13 cellular contexts compared by ENCODE assay signal in genomic region chr7:155805826-155806095, GRCh38. TPM values are rescaled to one million over a fixed set of nuclear protein-coding genes. Genes with fewer than 3 reads are reported as not detected.
DNase-seq lines count a peak whose midpoint lies in the region; ATAC-seq, FAIRE-seq and TF ChIP-seq lines count a peak whose summit lies in the region.
"Had no signal": no experiment of that assay in that cellular context is flagged by ENCODE, and none has a peak within 500 bp of the region (broad histone marks: within the 10 kb centered on the region; RNA-seq: fewer than 3 reads in every experiment).

No MANE protein-coding gene starts in this region.

- H4K20me1 ChIP-seq in H1 (replicated peaks in 1 of 2; ENCODE audit: control insufficient read depth in 1 of 2, insufficient read depth in 2 of 2, low read length in 2 of 2): peaks cover 10 to 19% of the 10 kb centered on the region in 2 experiments

- FAIRE-seq in H1 (lab: Jason Lieb, UNC): no peak

- TF ChIP-seq CTCF in heart left ventricle (IDR thresholded peaks at IDR 0.05) (no peak), H1 (IDR thresholded peaks at IDR 0.05; ENCODE audit: control extremely low read depth in 1 of 3, insufficient read depth in 1 of 3, low read depth in 1 of 3, low read length in 3 of 3) (no peak)

- peak overlapping the region; percentile 40 to 73 for H3K4me2 ChIP-seq in H1 (ENCODE audit: insufficient read depth in 1 of 2, low read depth in 2 of 2, low read length in 2 of 2)

- no peak for TF ChIP-seq RAD21 in H1 (IDR thresholded peaks at IDR 0.05 in 1 of 2, conservative IDR thresholded peaks at IDR 0.05 in 1 of 2; ENCODE audit: low read depth in 2 of 2, low read length in 2 of 2)

- no peak overlapping the region for H4K91ac ChIP-seq in H1 (replicated peaks; ENCODE audit: insufficient read length, low read length)

- H3K27me3 Mint-ChIP-seq in naive B cell: peaks cover 40 to 55% (median 54%) of the 10 kb centered on the region in 3 donors

- no peak overlapping the region for H2BK15ac ChIP-seq in H1 (ENCODE audit: low read length)

- H2AFZ ChIP-seq in H1 (ENCODE audit: low read length): no peak overlapping the region

- H3K4ac ChIP-seq in H1 (replicated peaks; ENCODE audit: insufficient read length, low read depth, low read length): no peak overlapping the region

- no peak overlapping the region for H3K23ac ChIP-seq in H1 (ENCODE audit: insufficient read length)

- no peak overlapping the region for H4K8ac ChIP-seq in H1 (ENCODE audit: extremely low read depth, insufficient read depth, low read length)

- no peak overlapping the region for H2AK5ac ChIP-seq in H1 (ENCODE audit: low read depth, low read length)

- WGBS in heart left ventricle, 4 donors: 1 to 5% (median 2%) methylated on average over 4 to 18 of the region's 18 CpGs; no CpG with 5 or more reads in 1 of the 4 donors
- 3% methylated on average over 11 of the region's 18 CpGs; no CpG with 5 or more reads in 1 of the 2 experiments for WGBS in H1 (ENCODE audit: extremely low coverage in 1 of 2, insufficient coverage in 1 of 2, insufficient read length in 1 of 2, insufficient replicate concordance in 2 of 2, low coverage in 1 of 2, low lambda C conversion rate in 2 of 2, missing lambda C conversion rate in 1 of 2), 2 experiments

- no peak overlapping the region for H3K27ac Mint-ChIP-seq in naive B cell
- H3K27ac Mint-ChIP-seq: activated naive CD4-positive, alpha-beta T cell treated with anti-CD3 and anti-CD28 coated beads for 36 hours; type B pancreatic cell had no signal

- DNase-seq in heart left ventricle (no peak), cardiac septum (ENCODE audit: low spot score) (no peak), H1 (ENCODE audit: low read depth in 1 of 2, low spot score in 2 of 2) (no peak), naive B cell (no peak), SKM-1 (lab: John Stamatoyannopoulos, UW; ENCODE audit: unreplicated experiment) (no peak), NCI-H524 treated with DMSO at 0.1 percent for 48 hours (lab: John Stamatoyannopoulos, UW) (no peak)
- DNase-seq: NCI-H1048 had no signal

- no peaks in the 10 kb centered on the region for H3K36me3 Mint-ChIP-seq in naive B cell
- H3K36me3 Mint-ChIP-seq: type B pancreatic cell had no signal

- H2BK5ac ChIP-seq in H1 (ENCODE audit: low read depth, low read length): no peak overlapping the region

- H3K27ac ChIP-seq in heart left ventricle (no peak overlapping the region), H1 (ENCODE audit: low read depth, low read length) (no peak overlapping the region)
- H3K27ac ChIP-seq: WERI-Rb-1 had no signal

- peaks cover 11% of the 10 kb centered on the region; the same call in 1 of the 2 replicates for H3K23me2 ChIP-seq in H1 (ENCODE audit: low read depth, low read length)

- peak in 1 of 4 donors; percentile 7 for ATAC-seq in heart left ventricle
- no peak for ATAC-seq in naive B cell (ENCODE audit: low read depth in 2 of 2)
- no peak for ATAC-seq in HG03045 (IDR thresholded peaks at IDR 0.05; ENCODE audit: unreplicated experiment)
- ATAC-seq in activated CD4-positive, CD25-positive, alpha-beta regulatory T cell treated with anti-CD3 and anti-CD28 coated beads, Interleukin-2, amount 50 U/mL, for 24 hours: no peak

- H3K27me3 ChIP-seq in heart left ventricle (peaks cover 74 to 100% (median 92%) of the 10 kb centered on the region in 9 donors), H1 (replicated peaks in 1 of 4; ENCODE audit: control insufficient read depth in 3 of 4, extremely low read depth in 1 of 4, insufficient read depth in 3 of 4, low read length in 3 of 4) (peaks cover 81 to 100% (median 97%) of the 10 kb centered on the region in 4 experiments)

- no peak overlapping the region for H2BK120ac ChIP-seq in H1 (replicated peaks; ENCODE audit: low read depth, low read length)

- no peak overlapping the region for H3K9ac ChIP-seq in H1 (replicated peaks in 1 of 4; ENCODE audit: extremely low read depth in 1 of 4, low read depth in 3 of 4, low read length in 3 of 4)

- POLR2A ChIA-PET in H1 (lab: Charles Lee; ENCODE audit: partially characterized antibody): no interaction called here

- H3K56ac ChIP-seq in H1 (replicated peaks; ENCODE audit: insufficient read length, low read depth, low read length): no peak overlapping the region

- H4K5ac ChIP-seq in H1 (ENCODE audit: insufficient read length, low read depth, low read length): no peak overlapping the region

- no peak overlapping the region for H2BK12ac ChIP-seq in H1 (ENCODE audit: low read depth, low read length)

- intact Hi-C loops in heart left ventricle (cut with DNase I): loop anchor here in 6 of 10 donors (2.0 to 10.0 kb wide), 4 partner anchors 667 to 1009 kb away; no protein-coding TSS in a partner anchor
- intact Hi-C loops in cardiac septum (cut with DNase I): no loop called here

- no peak for TF ChIP-seq EP300 in H1 (IDR thresholded peaks at IDR 0.05; ENCODE audit: borderline replicate concordance in 1 of 2, low read depth in 2 of 2, low read length in 2 of 2)

- no peak overlapping the region for H2BK20ac ChIP-seq in H1 (ENCODE audit: low read length)

- no peaks in the 10 kb centered on the region for H3K36me3 ChIP-seq in heart left ventricle
- peaks cover 0 to 9% (median 0%) of the 10 kb centered on the region in 4 experiments; a peak in 2 of 8 replicates for H3K36me3 ChIP-seq in H1 (ENCODE audit: control insufficient read depth in 2 of 4, insufficient read depth in 4 of 4, low read length in 3 of 4)
- H3K36me3 ChIP-seq: WERI-Rb-1 had no signal

- peak overlapping the region in 5 of 8 donors; percentile 6 to 88 (median 70) for H3K4me3 Mint-ChIP-seq in naive B cell

- no peaks in the 10 kb centered on the region for H3K9me3 Mint-ChIP-seq in naive B cell
- H3K9me3 Mint-ChIP-seq: activated naive CD4-positive, alpha-beta T cell treated with anti-CD3 and anti-CD28 coated beads for 36 hours; type B pancreatic cell had no signal

- CTCF ChIA-PET in H1 (lab: Charles Lee; ENCODE audit: partially characterized antibody): interaction anchor here (0.6 to 1.6 kb wide), 10 partner anchors 90 to 1202 kb away, joined by 3 to 7 read pairs (median 3); no protein-coding TSS in a partner anchor

- no peaks in the 10 kb centered on the region for H3K79me1 ChIP-seq in H1 (ENCODE audit: low read depth, low read length)

- no peak overlapping the region; the same call in 1 of the 2 replicates for H3K18ac ChIP-seq in H1 (ENCODE audit: extremely low read depth, low read length)

- H3K4me1 ChIP-seq in heart left ventricle (peaks cover 0 to 75% (median 35%) of the 10 kb centered on the region in 12 donors), H1 (replicated peaks in 1 of 4; ENCODE audit: control insufficient read depth in 3 of 4, insufficient read depth in 4 of 4, low read length in 3 of 4) (peaks cover 8 to 57% (median 38%) of the 10 kb centered on the region in 4 experiments)

- peaks cover 11 to 38% (median 36%) of the 10 kb centered on the region in 3 donors for H3K4me1 Mint-ChIP-seq in naive B cell

- H3K14ac ChIP-seq in H1 (ENCODE audit: insufficient read length): no peak overlapping the region

- H3K79me2 ChIP-seq in H1 (ENCODE audit: control insufficient read depth in 1 of 2, insufficient read depth in 2 of 2, low read length in 2 of 2): no peaks in the 10 kb centered on the region

- no peaks in the 10 kb centered on the region for H3K9me3 ChIP-seq in heart left ventricle
- peaks cover 0 to 8% of the 10 kb centered on the region in 2 experiments; a peak in 2 of 4 replicates for H3K9me3 ChIP-seq in H1 (ENCODE audit: insufficient read depth in 2 of 2, low read depth in 1 of 2, low read length in 1 of 2)

- H3K4me3 ChIP-seq in heart left ventricle (peak overlapping the region in 11 of 12 donors; percentile 12 to 52 (median 42)), H1 (ENCODE audit: extremely low read depth in 1 of 4, insufficient read depth in 2 of 4, low read depth in 3 of 4, low read length in 4 of 4) (peak overlapping the region in 3 of 4 experiments; percentile 27 to 56 (median 36); a peak in 6 of 8 replicates)
- H3K4me3 ChIP-seq: lung had no signal

- TF ChIP-seq POLR2A in heart left ventricle (IDR thresholded peaks at IDR 0.05) (no peak), H1 (IDR thresholded peaks at IDR 0.05; ENCODE audit: control extremely low read depth in 1 of 2, low read depth in 2 of 2, low read length in 2 of 2) (no peak)

TF ChIP-seq in H1, 55 proteins besides CTCF, POLR2A, EP300 and RAD21:
- TF ChIP-seq RBBP5 (IDR thresholded peaks at IDR 0.05; ENCODE audit: borderline replicate concordance, low read depth, low read length): 0 out of 2 replicates have a peak, but pooled peaks have one; percentile 22
- TF ChIP-seq SP1 (IDR thresholded peaks at IDR 0.05; ENCODE audit: low read depth, low read length): no peak
- TF ChIP-seq NRF1 (IDR thresholded peaks at IDR 0.05; ENCODE audit: low read depth, low read length): no peak
- no peak for TF ChIP-seq ATF2 (IDR thresholded peaks at IDR 0.05; ENCODE audit: low read length)

RNA-seq across cellular contexts. Expression of gene SHH, which starts 6.5 kb away (rescaled TPM):
- total RNA-seq in heart left ventricle (not detected), cardiac septum (not detected)
- polyA plus RNA-seq in heart left ventricle (not detected), H1 (2011; rRNA removed) (not detected in 2 replicates), naive B cell (ENCODE audit: low read depth in 6 of 6) (under 1 TPM in 1 of 6 donors, not detected in 5; 0.17 TPM)
- not detected in 2 replicates for total RNA-seq in H1 (2021; fragmentation: NEBNext Ultra II Directional; extraction: Animal tissue kit (Norgen Biotek cat#: 25700))
- polyA plus RNA-seq in H1 (2011; cell fraction: cytosol; rRNA removed): 0.01 TPM
- not detected for polyA plus RNA-seq in H1 (2011; cell fraction: nucleus; rRNA removed)
- polyA plus RNA-seq in H1 (2012, experiment 1 of 2): not detected in 4 replicates
- not detected for polyA plus RNA-seq in H1 (2012, experiment 2 of 2)
- under 0.01 TPM for polyA plus RNA-seq in H1 (2013, experiment 1 of 2)
- 0.04 TPM for polyA plus RNA-seq in H1 (2013, experiment 2 of 2)
- 0.03 TPM in 1 of 2 replicates, not detected in the other for polyA minus RNA-seq in H1 (2011; rRNA and poly(A)+ RNA removed)
- polyA minus RNA-seq in H1 (2011; cell fraction: cytosol; rRNA and poly(A)+ RNA removed): not detected
- polyA minus RNA-seq in H1 (2011; cell fraction: nucleus; rRNA and poly(A)+ RNA removed): not detected
- total RNA-seq: activated naive CD4-positive, alpha-beta T cell treated with anti-CD3 and anti-CD28 coated beads for 36 hours had no signal
